In the genomic region with DNA sequence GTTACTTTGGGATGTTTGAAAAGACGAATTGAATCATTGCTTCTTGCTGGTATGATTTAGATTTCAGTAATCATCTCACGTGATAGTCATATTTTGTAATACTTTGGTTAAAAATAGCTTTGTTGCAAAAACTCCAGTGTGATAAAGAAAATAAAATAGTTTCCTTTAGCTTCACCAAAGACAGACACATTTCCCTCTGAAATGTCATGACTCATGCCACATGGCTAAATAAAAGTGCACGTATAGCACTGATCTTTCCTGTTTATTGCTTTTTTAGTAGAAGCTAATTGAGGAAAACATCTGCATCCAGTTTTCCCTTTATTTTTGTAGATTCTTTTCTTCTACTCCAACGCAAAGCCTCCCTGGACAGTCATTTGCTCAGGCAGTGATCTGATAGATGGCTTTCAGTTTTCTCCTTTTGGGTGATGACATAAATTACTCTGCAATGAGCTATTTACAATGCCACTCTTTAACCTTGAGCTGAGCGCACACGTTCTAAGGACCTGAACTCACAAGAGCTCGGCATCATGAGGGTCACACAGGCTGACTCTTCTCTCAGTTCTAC, we compare ENCODE assay signal across 11 cellular contexts.
DNase-seq lines count a peak whose midpoint lies in the region; ATAC-seq, FAIRE-seq and TF ChIP-seq lines count a peak whose summit lies in the region.
"Had no signal": no experiment of that assay in that cellular context is flagged by ENCODE, and none has a peak within 500 bp of the region (broad histone marks: within the 10 kb centered on the region; RNA-seq: fewer than 3 reads in every experiment).

No MANE protein-coding gene starts in this region.

- DNase-seq in HTR-8/SVneo (ENCODE audit: insufficient read length, low spot score): peak; percentile 39
- DNase-seq in brain pericyte (ENCODE audit: low read depth, low spot score): peak; percentile 81
- no peak for DNase-seq in kidney
- DNase-seq in tibial nerve (ENCODE audit: low spot score in 2 of 2): no peak
- no peak for DNase-seq in left colon
- no peak for DNase-seq in NCI-H446 (lab: John Stamatoyannopoulos, UW)
- DNase-seq: activated CD4-positive, alpha-beta T cell treated with anti-CD3 and anti-CD28 coated beads, Interleukin-2, amount 50 U/mL, for 4 hours; NCI-H1105 had no signal

- H3K27ac Mint-ChIP-seq in stimulated activated memory B cell treated with anti-CD40 and anti-IgM and Interleukin-4, amounts not matched to agents 10 μg/mL and 1 μg/mL and 100 μg/mL, for 72 hours: no peak overlapping the region

- no peak for ATAC-seq in left colon
- ATAC-seq in stimulated activated memory B cell treated with anti-CD40 and anti-IgM and Interleukin-4, amounts not matched to agents 10 μg/mL and 1 μg/mL and 100 μg/mL, for 72 hours: no peak
- ATAC-seq: Panc1 had no signal

- peak in 1 of 2 donors; percentile 64 for TF ChIP-seq EP300 in tibial nerve (IDR thresholded peaks at IDR 0.05)

- no peaks in the 10 kb centered on the region for H3K36me3 Mint-ChIP-seq in stimulated activated memory B cell treated with anti-CD40 and anti-IgM and Interleukin-4, amounts not matched to agents 10 μg/mL and 1 μg/mL and 100 μg/mL, for 72 hours

- H3K9me3 Mint-ChIP-seq in stimulated activated memory B cell treated with anti-CD40 and anti-IgM and Interleukin-4, amounts not matched to agents 10 μg/mL and 1 μg/mL and 100 μg/mL, for 72 hours: peaks cover 5% of the 10 kb centered on the region

- no peaks in the 10 kb centered on the region for H3K9me3 ChIP-seq in kidney (ENCODE audit: control insufficient read depth in 1 of 2, low read length in 2 of 2)
- H3K9me3 ChIP-seq in tibial nerve: no peaks in the 10 kb centered on the region

- peaks cover 7% of the 10 kb centered on the region for H3K4me1 Mint-ChIP-seq in stimulated activated memory B cell treated with anti-CD40 and anti-IgM and Interleukin-4, amounts not matched to agents 10 μg/mL and 1 μg/mL and 100 μg/mL, for 72 hours

- peak overlapping the region; percentile 9 to 47 for H3K27ac ChIP-seq in kidney (ENCODE audit: low read depth in 2 of 2, low read length in 2 of 2)
- H3K27ac ChIP-seq in tibial nerve: peak overlapping the region; percentile 11 to 86 (median 61)
- H3K27ac ChIP-seq: cardiac muscle cell had no signal

- no peak overlapping the region for H3K4me3 Mint-ChIP-seq in stimulated activated memory B cell treated with anti-CD40 and anti-IgM and Interleukin-4, amounts not matched to agents 10 μg/mL and 1 μg/mL and 100 μg/mL, for 72 hours

- H3K27me3 Mint-ChIP-seq in stimulated activated memory B cell treated with anti-CD40 and anti-IgM and Interleukin-4, amounts not matched to agents 10 μg/mL and 1 μg/mL and 100 μg/mL, for 72 hours: peaks cover 18% of the 10 kb centered on the region

- no peak for TF ChIP-seq CTCF in kidney (IDR thresholded peaks at IDR 0.05; ENCODE audit: borderline replicate concordance, extremely low read depth, insufficient read depth)
- no peak for TF ChIP-seq CTCF in tibial nerve (IDR thresholded peaks at IDR 0.05)

- peaks cover 5 to 14% of the 10 kb centered on the region in 2 donors for H3K4me1 ChIP-seq in kidney (ENCODE audit: control insufficient read depth in 1 of 2, insufficient read depth in 1 of 2, low read depth in 1 of 2, low read length in 2 of 2)
- peaks cover 0 to 21% (median 5%) of the 10 kb centered on the region in 4 donors for H3K4me1 ChIP-seq in tibial nerve

- no peaks in the 10 kb centered on the region for H3K36me3 ChIP-seq in kidney (ENCODE audit: control insufficient read depth in 1 of 2, insufficient read depth in 2 of 2, low read length in 2 of 2)
- no peaks in the 10 kb centered on the region for H3K36me3 ChIP-seq in tibial nerve
- H3K36me3 ChIP-seq: cardiac muscle cell had no signal

- FAIRE-seq in HTR-8/SVneo (lab: Jason Lieb, UNC): no peak
- FAIRE-seq in kidney (lab: Jason Lieb, UNC): no peak

- no peaks in the 10 kb centered on the region for H3K27me3 ChIP-seq in tibial nerve
- H3K27me3 ChIP-seq: cardiac muscle cell had no signal

- H3K4me3 ChIP-seq in kidney (ENCODE audit: low read length in 2 of 2) (no peak overlapping the region), tibial nerve (no peak overlapping the region)
- H3K4me3 ChIP-seq: cardiac muscle cell had no signal

- TF ChIP-seq POLR2A in tibial nerve (IDR thresholded peaks at IDR 0.05): no peak

- 28 to 29% methylated on average over 7 of the region's 7 CpGs for WGBS in tibial nerve, 2 donors

- intact Hi-C loops in kidney (cut with DNase I): no loop called here
- intact Hi-C loops in left colon (cut with DNase I, micrococcal nuclease): no loop called here

- H3K9ac ChIP-seq in kidney (ENCODE audit: low read length in 2 of 2): no peak overlapping the region

Comparison
In these comparisons a context has a peak if more than half of its experiments do, and no peak if none do; other contexts are left out.
1. DNase-seq: peak in HTR-8/SVneo (single experiment) and brain pericyte (single experiment); none in kidney (single experiment), tibial nerve (0 of 2), left colon (0 of 2) and NCI-H446 (0 of 2).